In the genomic region with DNA sequence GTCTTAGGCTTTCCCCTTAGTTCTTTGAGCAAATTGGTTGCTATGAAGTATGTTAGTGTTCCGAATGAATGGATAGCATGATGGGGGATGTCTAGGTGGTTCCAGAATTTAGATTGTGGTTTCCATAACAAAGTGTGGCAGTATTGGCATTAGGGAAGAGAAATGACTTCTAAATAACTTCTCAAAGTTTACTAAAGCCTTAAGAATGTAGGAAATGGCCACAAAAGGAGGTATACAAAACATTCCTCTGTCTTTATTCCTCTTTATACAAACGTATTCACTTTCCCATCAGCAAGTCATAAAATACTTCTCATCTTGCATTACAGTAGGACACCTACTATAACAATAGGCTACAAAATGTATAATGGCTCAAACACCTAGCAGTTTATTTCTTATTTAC, we compare ENCODE assay signal across 28 cellular contexts.
A peak's percentile ranks its signal among the peaks of the same experiment; 100 is the strongest.
DNase-seq lines count a peak whose midpoint lies in the region; ATAC-seq and TF ChIP-seq lines count a peak whose summit lies in the region.
"Had no signal": no experiment of that assay in that cellular context is flagged by ENCODE, and none has a peak within 500 bp of the region (broad histone marks: within the 10 kb centered on the region; RNA-seq: fewer than 3 reads in every experiment).

No MANE protein-coding gene starts in this region.

- H3K4me3 ChIP-seq in osteoblast (ENCODE audit: insufficient read depth, low read length) (no peak overlapping the region), brain microvascular endothelial cell (ENCODE audit: low read depth, low read length) (no peak overlapping the region), Peyer's patch (no peak overlapping the region)
- H3K4me3 ChIP-seq: BLaER1 treated with 17β-estradiol and CSF1 and Interleukin-3, amounts not matched to agents 10 nM and 100 nM; cardiac muscle cell; SK-N-MC; tibial nerve had no signal

- H3K9me3 ChIP-seq in osteoblast (ENCODE audit: low read depth, low read length), result no peaks in the 10 kb centered on the region
- no peaks in the 10 kb centered on the region for H3K9me3 ChIP-seq in Peyer's patch
- H3K9me3 ChIP-seq: neutrophil had no signal

- H3K4me2 ChIP-seq in osteoblast (ENCODE audit: insufficient read depth, low read length), result no peak overlapping the region
- H3K4me2 ChIP-seq: BLaER1 treated with 17β-estradiol and CSF1 and Interleukin-3, amounts not matched to agents 10 nM and 100 nM had no signal

- H3K79me2 ChIP-seq in osteoblast (ENCODE audit: insufficient read depth, low read length), result no peaks in the 10 kb centered on the region

- H3K4me1 ChIP-seq in osteoblast (ENCODE audit: insufficient read depth, low read length) (peaks cover 25% of the 10 kb centered on the region), Peyer's patch (no peaks in the 10 kb centered on the region)
- H3K4me1 ChIP-seq: BLaER1 treated with 17β-estradiol and CSF1 and Interleukin-3, amounts not matched to agents 10 nM and 100 nM; tibial nerve had no signal

- H3K27me3 ChIP-seq in osteoblast (ENCODE audit: insufficient read depth, low read length) (no peaks in the 10 kb centered on the region), brain microvascular endothelial cell (replicated peaks) (no peaks in the 10 kb centered on the region), Peyer's patch (no peaks in the 10 kb centered on the region)
- H3K27me3 ChIP-seq: BLaER1 treated with 17β-estradiol and CSF1 and Interleukin-3, amounts not matched to agents 10 nM and 100 nM; cardiac muscle cell; neutrophil; tibial nerve had no signal

- no peak for TF ChIP-seq POLR2A in Peyer's patch (IDR thresholded peaks at IDR 0.05)

- DNase-seq in EH (ENCODE audit: low read depth) (peak; percentile 60), M059J (ENCODE audit: low read depth) (peak; percentile 83), astrocyte of the hippocampus (ENCODE audit: low read depth, low spot score) (peak; percentile 73), osteoblast (ENCODE audit: insufficient read length, low spot score, missing footprints) (no peak), brain microvascular endothelial cell (no peak), Peyer's patch (no peak)
- DNase-seq: activated CD4-positive, alpha-beta memory T cell treated with anti-CD3 and anti-CD28 coated beads, Interleukin-2, amount 10 ng/mL, durations not matched to agents 7 days and 5 days; activated CD4-positive, alpha-beta T cell treated with anti-CD3 and anti-CD28 coated beads for 1 hour; activated CD8-positive, alpha-beta memory T cell treated with anti-CD3 and anti-CD28 coated beads, Interleukin-2, amount 50 U/mL, for 48 hours; activated naive CD4-positive, alpha-beta T cell treated with anti-CD3 and anti-CD28 coated beads, Interleukin-2, amount 50 U/mL, for 16 hours; amygdala; COR-L47; GDM1; glutamatergic neuron; left ventricle myocardium superior; NCI-H1048; NCI-H1694 treated with DMSO at 0.1 percent for 48 hours; NCI-H2171; T-helper 17 cell had no signal

- TF ChIP-seq CTCF in osteoblast (IDR thresholded peaks at IDR 0.05; ENCODE audit: extremely low read depth, low read depth, low read length) (no peak), brain microvascular endothelial cell (IDR thresholded peaks at IDR 0.05; ENCODE audit: low read depth, low read length, missing control alignments) (no peak), Peyer's patch (IDR thresholded peaks at IDR 0.05) (no peak)

- in situ Hi-C loops in brain microvascular endothelial cell (cut with HindIII; ENCODE audit: low pct_ligation_motif_present, low sequenced_read_pairs), result no loop called here

- no peaks in the 10 kb centered on the region for H4K20me1 ChIP-seq in osteoblast (ENCODE audit: insufficient read depth, low read length)
- H4K20me1 ChIP-seq: BLaER1 treated with 17β-estradiol and CSF1 and Interleukin-3, amounts not matched to agents 10 nM and 100 nM had no signal

- H2AFZ ChIP-seq in osteoblast (ENCODE audit: low read length), result no peak overlapping the region

- H3K27ac ChIP-seq in osteoblast (ENCODE audit: low read depth, low read length) (peak overlapping the region; percentile 21), brain microvascular endothelial cell (no peak overlapping the region), Peyer's patch (no peak overlapping the region)
- H3K27ac ChIP-seq: BLaER1 treated with 17β-estradiol and CSF1 and Interleukin-3, amounts not matched to agents 10 nM and 100 nM; cardiac muscle cell; epithelial cell of prostate; neutrophil; SK-N-MC; tibial nerve had no signal

- no peaks in the 10 kb centered on the region for H3K36me3 ChIP-seq in osteoblast (ENCODE audit: insufficient read depth, low read length)
- no peaks in the 10 kb centered on the region for H3K36me3 ChIP-seq in brain microvascular endothelial cell (replicated peaks)
- H3K36me3 ChIP-seq in Peyer's patch, result no peaks in the 10 kb centered on the region
- H3K36me3 ChIP-seq: BLaER1 treated with 17β-estradiol and CSF1 and Interleukin-3, amounts not matched to agents 10 nM and 100 nM; cardiac muscle cell; neutrophil; tibial nerve had no signal

- no peak for ATAC-seq in HG02852 (IDR thresholded peaks at IDR 0.05; ENCODE audit: unreplicated experiment)
- ATAC-seq in GM18502 (IDR thresholded peaks at IDR 0.05; ENCODE audit: poor library complexity, unreplicated experiment), result no peak
- ATAC-seq: left ventricle myocardium superior, sciatic nerve, T-helper 17 cell had no signal

Comparison
In these comparisons a context has a peak if more than half of its experiments do, and no peak if none do; other contexts are left out.
1. DNase-seq: peak in EH (single experiment), M059J (single experiment) and astrocyte of the hippocampus (single experiment); none in osteoblast (single experiment), brain microvascular endothelial cell (single experiment) and Peyer's patch (0 of 3).